8 cellular contexts compared by ENCODE assay signal in genomic region chr5:54646285-54647101, GRCh38.
DNase-seq lines count a peak whose midpoint lies in the region; ATAC-seq, FAIRE-seq and TF ChIP-seq lines count a peak whose summit lies in the region.

No MANE protein-coding gene starts in this region.

- no peak for TF ChIP-seq CTCF in kidney (IDR thresholded peaks at IDR 0.05; ENCODE audit: borderline replicate concordance, extremely low read depth, insufficient read depth)

- no peak for FAIRE-seq in kidney (lab: Jason Lieb, UNC)

- no peak overlapping the region for H3K4me3 ChIP-seq in kidney (ENCODE audit: low read length in 2 of 2)

- H3K36me3 ChIP-seq in kidney (ENCODE audit: control insufficient read depth in 1 of 2, insufficient read depth in 2 of 2, low read length in 2 of 2): no peaks in the 10 kb centered on the region

- H3K27ac ChIP-seq in kidney (ENCODE audit: low read depth in 2 of 2, low read length in 2 of 2): peak overlapping the region; percentile 58 to 66

- intact Hi-C loops in kidney (cut with DNase I): no loop called here

- peaks cover 14 to 23% of the 10 kb centered on the region in 2 donors for H3K4me1 ChIP-seq in kidney (ENCODE audit: control insufficient read depth in 1 of 2, insufficient read depth in 1 of 2, low read depth in 1 of 2, low read length in 2 of 2)

- peak; percentile 20 for DNase-seq in DMS 273 treated with DMSO at 0.1 percent for 48 hours (lab: John Stamatoyannopoulos, UW)
- DNase-seq in KBM-7: peak; percentile 93
- peak; percentile 64 for DNase-seq in UCSD-AML1 (lab: John Stamatoyannopoulos, UW; ENCODE audit: unreplicated experiment)
- DNase-seq in brain pericyte (ENCODE audit: low read depth, low spot score): peak; percentile 87
- peak; percentile 93 for DNase-seq in kidney
- DNase-seq in stimulated activated CD4-positive, alpha-beta T cell treated with anti-CD3 and anti-CD28 coated beads, Interleukin-2, amount 100 ng/mL, for 48 hours: peak; percentile 46 to 53
- DNase-seq in SHP77 treated with DMSO at 0.1 percent for 48 hours (lab: John Stamatoyannopoulos, UW): no peak

- no peak overlapping the region for H3K9ac ChIP-seq in kidney (ENCODE audit: low read length in 2 of 2)

- in situ Hi-C loops in KBM-7 (cut with MboI; ENCODE audit: low pct_unique_long_range_greater_than_20kb, low sequenced_read_pairs): no loop called here

- ATAC-seq in GM21526 (IDR thresholded peaks at IDR 0.05; ENCODE audit: low FRiP score, unreplicated experiment): peak; percentile 95

- H3K9me3 ChIP-seq in kidney (ENCODE audit: control insufficient read depth in 1 of 2, low read length in 2 of 2): no peaks in the 10 kb centered on the region
